ENCODE assay signal across 1 cellular context in the genomic region with DNA sequence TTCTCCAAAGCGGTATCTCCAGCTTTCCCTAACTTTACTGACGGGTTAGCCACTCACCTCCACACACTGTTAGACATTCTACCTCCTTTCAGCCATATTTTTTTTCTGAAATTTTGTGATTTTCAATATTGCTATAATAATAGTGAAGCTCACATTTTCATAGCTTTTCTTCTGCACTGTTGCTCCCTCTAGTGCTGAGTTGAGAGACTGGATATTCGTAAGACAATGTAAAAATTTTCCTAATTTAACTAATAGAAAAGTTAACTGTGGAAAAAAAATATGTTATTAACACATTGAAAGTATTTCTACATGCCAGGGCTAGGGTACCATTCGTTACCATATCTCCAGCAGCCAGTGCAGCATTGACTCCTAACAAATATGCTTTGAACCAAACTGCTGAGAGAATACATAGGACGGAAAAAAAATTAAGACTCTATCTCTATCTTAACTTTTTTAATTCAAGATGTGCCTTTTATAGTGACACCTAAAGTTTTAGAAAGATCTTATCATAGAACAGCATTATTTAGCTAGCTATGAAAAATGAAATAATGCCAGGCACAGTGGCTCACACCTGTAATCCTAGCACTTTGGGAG.
TF ChIP-seq lines count a peak whose summit lies in the region.

No MANE protein-coding gene starts in this region.

TF ChIP-seq in GM12878, 131 proteins besides CTCF, POLR2A, EP300 and RAD21:
- TF ChIP-seq SRF (IDR thresholded peaks at IDR 0.05; ENCODE audit: low read depth in 2 of 2, low read length in 2 of 2) (no peak), PRDM15 (CRISPR knock-in tag; IDR thresholded peaks at IDR 0.05) (no peak), SMC3 (IDR thresholded peaks at IDR 0.05; ENCODE audit: borderline replicate concordance, low read length) (peak; percentile 20; the same call in 1 of the 2 replicates)
